In genomic region chr3:9139366-9139765, GRCh38 we compare ENCODE assay signal across 26 cellular contexts.
"Had no signal": no experiment of that assay in that cellular context is flagged by ENCODE, and none has a peak within 500 bp of the region (broad histone marks: within the 10 kb centered on the region; RNA-seq: fewer than 3 reads in every experiment).

No MANE protein-coding gene starts in this region.

- FAIRE-seq: colon, endometrium, endothelial cell of umbilical vein, frontal cortex had no signal

- H3K36me3 ChIP-seq: colonic mucosa, esophagus muscularis mucosa, esophagus squamous epithelium, gastrocnemius medialis, gastroesophageal sphincter, heart left ventricle, heart right ventricle had no signal

- H3K9me3 ChIP-seq: colonic mucosa, esophagus squamous epithelium, gastrocnemius medialis had no signal

- H3K4me1 ChIP-seq: colonic mucosa had no signal

- DNase-seq: colonic mucosa; cortex of kidney; dermis blood vessel endothelial cell; dorsolateral prefrontal cortex; effector CD4-positive, alpha-beta T cell; effector memory CD4-positive, alpha-beta T cell; effector memory CD8-positive, alpha-beta T cell; endodermal cell; erythroblast; esophagus squamous epithelium; foreskin fibroblast; foreskin keratinocyte; foreskin melanocyte; gastrocnemius medialis; glutamatergic neuron; head of caudate nucleus; heart left ventricle; heart right ventricle had no signal

- H3K4me3 ChIP-seq: colonic mucosa, coronary artery, dorsolateral prefrontal cortex, esophagus muscularis mucosa, esophagus squamous epithelium, gastrocnemius medialis, gastroesophageal sphincter, heart left ventricle, heart right ventricle had no signal

- H3K27ac ChIP-seq: colonic mucosa, coronary artery, dorsolateral prefrontal cortex, epithelial cell of prostate, esophagus muscularis mucosa, esophagus squamous epithelium, foreskin keratinocyte, gastrocnemius medialis, gastroesophageal sphincter, heart left ventricle, heart right ventricle had no signal

- H3K27me3 ChIP-seq: colonic mucosa, dorsolateral prefrontal cortex, esophagus muscularis mucosa, foreskin keratinocyte, gastrocnemius medialis had no signal
